In the genomic region with DNA sequence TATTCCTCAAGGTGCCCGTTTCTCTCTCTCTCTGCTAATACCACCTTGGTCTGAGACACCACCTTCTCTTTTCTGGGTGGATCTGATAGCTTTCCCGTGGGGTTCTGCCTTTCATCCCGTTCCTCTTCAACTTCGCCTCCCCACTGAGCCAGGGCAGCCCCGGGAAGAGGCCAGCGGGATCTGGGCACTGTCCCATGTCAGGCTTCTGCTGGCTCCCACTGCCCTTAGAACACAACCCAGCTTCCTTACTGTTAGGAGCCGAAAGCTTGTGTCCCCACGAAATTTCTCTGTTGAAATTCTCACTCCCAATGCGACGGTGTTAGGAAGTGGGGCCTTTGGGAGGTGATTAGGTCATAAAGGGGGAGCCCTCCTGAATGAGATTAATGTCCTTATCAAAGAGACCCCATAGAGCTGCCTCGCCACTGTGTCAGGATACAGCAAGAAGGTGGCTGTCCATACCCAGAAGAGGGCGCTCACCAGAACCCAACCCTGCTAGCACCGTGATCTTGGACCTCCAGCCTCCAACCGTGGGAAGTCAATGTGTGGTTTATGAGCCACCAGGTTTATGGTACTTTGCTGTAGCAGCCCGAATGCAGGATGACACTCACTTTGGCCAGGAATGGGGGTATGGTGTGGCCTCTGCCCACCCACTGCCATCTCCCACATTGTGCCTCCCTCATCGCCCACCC, we compare ENCODE assay signal across 13 cellular contexts.
A peak's percentile ranks its signal among the peaks of the same experiment; 100 is the strongest.
DNase-seq lines count a peak whose midpoint lies in the region; ATAC-seq and TF ChIP-seq lines count a peak whose summit lies in the region.
"Had no signal": no experiment of that assay in that cellular context is flagged by ENCODE, and none has a peak within 500 bp of the region (broad histone marks: within the 10 kb centered on the region; RNA-seq: fewer than 3 reads in every experiment).

No MANE protein-coding gene starts in this region.

- no peak overlapping the region for H3K4me3 ChIP-seq in GM12864 (ENCODE audit: low read depth, low read length)
- H3K4me3 ChIP-seq in HCT116 (replicated peaks in 1 of 2; ENCODE audit: low read depth in 1 of 2, low read length in 2 of 2), result no peak overlapping the region

- TF ChIP-seq CTCF in GM12864 (IDR thresholded peaks at IDR 0.05; ENCODE audit: low read depth, low read length, missing control alignments) (peak; percentile 12), HCT116 (IDR thresholded peaks at IDR 0.05 in 2 of 3, conservative IDR thresholded peaks at IDR 0.05 in 1 of 3; ENCODE audit: borderline replicate concordance in 1 of 3, insufficient read depth in 1 of 3, low read depth in 2 of 3, low read length in 2 of 3) (no peak), nephron progenitor cell (IDR thresholded peaks at IDR 0.05) (no peak)

- CTCF ChIA-PET in HCT116 (lab: Charles Lee), result no interaction called here

- intact Hi-C loops in HCT116 (cut with micrococcal nuclease), result no loop called here

- 0 out of 2 replicates have a peak, but pooled peaks have one; percentile 5 for TF ChIP-seq RAD21 in HCT116 (IDR thresholded peaks at IDR 0.05; ENCODE audit: low read depth)

- TF ChIP-seq POLR2A in HCT116 (IDR thresholded peaks at IDR 0.05; ENCODE audit: borderline replicate concordance, extremely low read depth, insufficient read depth, insufficient read length), result no peak

- H3K4me1 ChIP-seq in HCT116 (ENCODE audit: control insufficient read depth in 1 of 2, insufficient read depth in 2 of 2, low read length in 2 of 2), result no peaks in the 10 kb centered on the region
- H3K4me1 ChIP-seq: Caco-2 had no signal

- no peaks in the 10 kb centered on the region for H3K9me2 ChIP-seq in HCT116 (ENCODE audit: insufficient read depth)

- no peaks in the 10 kb centered on the region for H3K9me3 Mint-ChIP-seq in nephron progenitor cell

- H3K4me1 Mint-ChIP-seq in T-helper 17 cell (peaks cover 35% of the 10 kb centered on the region), nephron progenitor cell (peaks cover 22% of the 10 kb centered on the region)

- H3K4me3 Mint-ChIP-seq in T-helper 17 cell (no peak overlapping the region), nephron progenitor cell (no peak overlapping the region)

- no peak overlapping the region for H3K27ac ChIP-seq in HCT116 (ENCODE audit: low read depth, low read length)

- POLR2A ChIA-PET in HCT116 (lab: Charles Lee), result no interaction called here

- peak overlapping the region; percentile 27 for H3K27ac Mint-ChIP-seq in T-helper 17 cell
- H3K27ac Mint-ChIP-seq in nephron progenitor cell, result peak overlapping the region; percentile 61

- H3K9me3 ChIP-seq in HCT116 (ENCODE audit: control insufficient read depth in 1 of 2, insufficient read depth in 1 of 2, low read depth in 1 of 2, low read length in 2 of 2) (no peaks in the 10 kb centered on the region), T-helper 17 cell (ENCODE audit: control insufficient read depth, low read length, poor library complexity, severe bottlenecking) (no peaks in the 10 kb centered on the region)
- H3K9me3 ChIP-seq: Caco-2 had no signal

- no peaks in the 10 kb centered on the region for H3K36me3 ChIP-seq in HCT116 (ENCODE audit: control insufficient read depth in 1 of 2, insufficient read depth in 2 of 2, low read length in 2 of 2)

- no peak overlapping the region for H3K9ac ChIP-seq in HCT116 (ENCODE audit: low read length)

- ATAC-seq in HCT116 (no peak), T-helper 17 cell (no peak), HG02623 (IDR thresholded peaks at IDR 0.05; ENCODE audit: unreplicated experiment) (no peak), HG02852 (IDR thresholded peaks at IDR 0.05; ENCODE audit: unreplicated experiment) (no peak)

- H3K27me3 Mint-ChIP-seq in T-helper 17 cell (no peaks in the 10 kb centered on the region), nephron progenitor cell (ENCODE audit: low read depth, poor library complexity) (peaks cover 7% of the 10 kb centered on the region)

- H3K36me3 Mint-ChIP-seq in T-helper 17 cell (ENCODE audit: low read depth) (peaks cover 5% of the 10 kb centered on the region), nephron progenitor cell (ENCODE audit: low read depth) (no peaks in the 10 kb centered on the region)

- no peak for DNase-seq in GM12864 (ENCODE audit: low read depth)
- DNase-seq in HCT116 (ENCODE audit: low read depth, low spot score), result no peak
- DNase-seq in T-helper 17 cell, result no peak
- no peak for DNase-seq in nephron progenitor cell
- no peak for DNase-seq in germinal center (ENCODE audit: low spot score)
- DNase-seq: C1 segment of cervical spinal cord, NCI-H1092 treated with DMSO at 0.1 percent for 48 hours, NCI-H1694, NCI-H345, SHP77 treated with DMSO at 0.1 percent for 48 hours had no signal

- H3K27me3 ChIP-seq in HCT116 (ENCODE audit: insufficient read depth, low read length), result no peaks in the 10 kb centered on the region

- RAD21 ChIA-PET in HCT116 (lab: Charles Lee; ENCODE audit: low non-redundant PET in 1 of 2, low total read pairs in 2 of 2, uncharacterized antibody in 2 of 2, unreplicated experiment in 2 of 2), result interaction anchor here in 1 of 2 experiments (0.5 kb wide), 1 partner anchor 203 kb away, joined by 3 read pairs; no protein-coding TSS in a partner anchor

- no peaks in the 10 kb centered on the region for H4K20me1 ChIP-seq in HCT116 (ENCODE audit: insufficient read depth)

- H3K79me2 ChIP-seq in HCT116 (ENCODE audit: insufficient read depth, low read length), result no peaks in the 10 kb centered on the region

- no peak overlapping the region for H3K4me2 ChIP-seq in HCT116 (ENCODE audit: low read length)

- no TSS peak for BruUV-seq in HCT116 (replicated peaks; lab: Mats Ljungman, UMichigan)

- H2AFZ ChIP-seq in HCT116 (ENCODE audit: low read depth, low read length, poor library complexity, severe bottlenecking), result no peak overlapping the region

TF ChIP-seq in HCT116, 20 proteins besides CTCF, POLR2A, EP300 and RAD21:
- TF ChIP-seq SIN3A (IDR thresholded peaks at IDR 0.05; ENCODE audit: low read depth), result no peak
- TF ChIP-seq FOSL1 (IDR thresholded peaks at IDR 0.05; ENCODE audit: low read depth), result no peak
TF ChIP-seq in HCT116: peak in this region for 0.
